In the genomic region with DNA sequence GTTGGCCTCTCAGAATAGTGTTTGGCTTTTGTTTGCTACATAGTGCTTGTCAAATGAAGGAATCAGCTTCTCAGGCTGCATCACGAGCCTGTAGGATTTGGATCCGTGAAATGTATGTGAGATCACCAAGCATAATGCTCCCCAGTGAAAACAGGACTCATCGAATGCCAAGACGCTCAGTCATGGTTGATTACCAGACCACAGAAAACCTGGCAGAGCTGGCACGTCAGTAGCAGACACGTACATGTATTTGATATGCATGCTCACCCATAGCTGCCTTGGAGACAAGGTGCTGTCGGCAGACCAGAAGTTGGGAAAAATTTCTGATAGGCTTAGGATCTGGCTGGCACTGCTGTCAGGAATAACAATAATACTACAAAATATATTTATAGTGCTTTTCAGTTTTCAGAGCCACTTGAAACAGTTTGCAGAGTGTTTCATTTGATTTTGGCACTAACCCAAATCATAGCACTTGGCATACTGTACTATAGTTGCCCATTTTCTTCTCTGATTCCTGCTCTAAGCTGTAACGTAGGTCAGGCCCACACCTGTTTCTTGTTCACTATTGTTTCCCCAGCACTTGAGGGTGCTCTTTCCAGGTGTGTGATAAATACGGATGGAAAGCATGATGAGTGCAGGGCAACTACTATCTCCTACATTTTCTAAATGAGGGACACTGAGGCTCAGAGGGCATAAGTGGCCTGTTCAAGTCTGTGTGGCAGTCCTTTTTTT, we compare ENCODE assay signal across 9 cellular contexts.
DNase-seq lines count a peak whose midpoint lies in the region; ATAC-seq and TF ChIP-seq lines count a peak whose summit lies in the region.
"Had no signal": no experiment of that assay in that cellular context is flagged by ENCODE, and none has a peak within 500 bp of the region (broad histone marks: within the 10 kb centered on the region; RNA-seq: fewer than 3 reads in every experiment).

No MANE protein-coding gene starts in this region.

- no peaks in the 10 kb centered on the region for H4K20me1 ChIP-seq in Karpas-422 (ENCODE audit: insufficient read depth, low read depth, low read length)

- no peak overlapping the region for H2AFZ ChIP-seq in Karpas-422 (ENCODE audit: low read length)

- BruUV-seq in A673 (replicated peaks; lab: Mats Ljungman, UMichigan), result no TSS peak

- H3K27ac ChIP-seq in A673 (ENCODE audit: low read depth, low read length, poor library complexity, severe bottlenecking) (no peak overlapping the region), Karpas-422 (ENCODE audit: low read length) (peak overlapping the region; percentile 100), SJSA1 (peak overlapping the region; percentile 68)
- no peak overlapping the region for H3K27ac ChIP-seq in CD8-positive, alpha-beta memory T cell (ENCODE audit: low read depth, low read length)

- H3K4me3 ChIP-seq in A673 (ENCODE audit: low read depth, low read length, poor library complexity, severe bottlenecking) (no peak overlapping the region), Karpas-422 (ENCODE audit: low read length) (no peak overlapping the region), SJSA1 (no peak overlapping the region)
- H3K4me3 ChIP-seq in CD8-positive, alpha-beta memory T cell (ENCODE audit: low read length), result no peak overlapping the region

- no peaks in the 10 kb centered on the region for H3K4me1 ChIP-seq in A673 (ENCODE audit: insufficient read depth, low read length, poor library complexity, severe bottlenecking)
- H3K4me1 ChIP-seq in Karpas-422 (ENCODE audit: low read length), result peaks cover 88% of the 10 kb centered on the region
- peaks cover 22% of the 10 kb centered on the region for H3K4me1 ChIP-seq in SJSA1 (replicated peaks)
- H3K4me1 ChIP-seq in CD8-positive, alpha-beta memory T cell (ENCODE audit: insufficient read depth, low read length), result peaks cover 5% of the 10 kb centered on the region

- peaks cover 20 to 48% (median 24%) of the 10 kb centered on the region in 3 donors for H3K36me3 Mint-ChIP-seq in CD8-positive, alpha-beta memory T cell

- POLR2A ChIA-PET in A673 (lab: Charles Lee; ENCODE audit: low non-redundant PET), result no interaction called here
- POLR2A ChIA-PET in CD8-positive, alpha-beta memory T cell (lab: Charles Lee), result no interaction called here

- no peaks in the 10 kb centered on the region for H3K9me3 Mint-ChIP-seq in CD8-positive, alpha-beta memory T cell

- ATAC-seq in left cardiac atrium, result peak; percentile 40 to 65
- no peak for ATAC-seq in GM18909 (IDR thresholded peaks at IDR 0.05; ENCODE audit: poor library complexity, unreplicated experiment)
- ATAC-seq: sciatic nerve had no signal

- no peaks in the 10 kb centered on the region for H3K27me3 Mint-ChIP-seq in CD8-positive, alpha-beta memory T cell

- no peak overlapping the region for H3K27ac Mint-ChIP-seq in CD8-positive, alpha-beta memory T cell

- H3K27me3 ChIP-seq in A673 (replicated peaks; ENCODE audit: insufficient read depth, low read depth, low read length, poor library complexity), result no peaks in the 10 kb centered on the region
- no peaks in the 10 kb centered on the region for H3K27me3 ChIP-seq in Karpas-422 (ENCODE audit: low read length)
- H3K27me3 ChIP-seq in SJSA1 (replicated peaks), result no peaks in the 10 kb centered on the region
- no peaks in the 10 kb centered on the region for H3K27me3 ChIP-seq in CD8-positive, alpha-beta memory T cell (ENCODE audit: insufficient read depth, low read length, poor library complexity, severe bottlenecking)

- no peak for TF ChIP-seq CTCF in A673 (conservative IDR thresholded peaks at IDR 0.05; ENCODE audit: low read depth, low read length)

- H3K9me2 ChIP-seq in Karpas-422 (replicated peaks; ENCODE audit: insufficient read depth, low read length), result no peaks in the 10 kb centered on the region

- CTCF ChIA-PET in A673 (lab: Charles Lee), result no interaction called here
- CTCF ChIA-PET in CD8-positive, alpha-beta memory T cell (lab: Charles Lee), result no interaction called here

- peaks cover 33% of the 10 kb centered on the region for H3K79me2 ChIP-seq in Karpas-422 (ENCODE audit: low read length)

- DNase-seq in A673 (ENCODE audit: low spot score), result peak; percentile 39
- DNase-seq in Karpas-422, result peak; percentile 61
- DNase-seq in SJSA1 (ENCODE audit: low read depth in 1 of 2, low spot score in 2 of 2), result peak; percentile 84 to 94
- DNase-seq in left cardiac atrium, result no peak
- no peak for DNase-seq in CD8-positive, alpha-beta memory T cell
- DNase-seq in iPS-NIHi7 (ENCODE audit: extremely low spot score), result no peak
- no peak for DNase-seq in midbrain (lab: John Stamatoyannopoulos, UW)

- H3K36me3 ChIP-seq in A673 (ENCODE audit: insufficient read depth, low read length, poor library complexity, severe bottlenecking), result no peaks in the 10 kb centered on the region
- H3K36me3 ChIP-seq in Karpas-422 (ENCODE audit: insufficient read depth, low read length), result peaks cover 18% of the 10 kb centered on the region; the same call in 1 of the 2 replicates
- 0 out of 2 replicates have a peak, but pooled peaks cover under 1% of the 10 kb centered on the region for H3K36me3 ChIP-seq in SJSA1
- H3K36me3 ChIP-seq in CD8-positive, alpha-beta memory T cell (ENCODE audit: insufficient read depth, low read length), result no peaks in the 10 kb centered on the region

- intact Hi-C loops in A673 (cut with micrococcal nuclease; ENCODE audit: unreplicated experiment), result no loop called here
- intact Hi-C loops in left cardiac atrium (cut with DNase I), result no loop called here

- peaks cover 21 to 33% (median 33%) of the 10 kb centered on the region in 3 donors for H3K4me1 Mint-ChIP-seq in CD8-positive, alpha-beta memory T cell

- H3K4me2 ChIP-seq in Karpas-422 (ENCODE audit: low read depth, low read length, poor library complexity, severe bottlenecking), result peak overlapping the region; percentile 58

- no peak overlapping the region for H3K4me3 Mint-ChIP-seq in CD8-positive, alpha-beta memory T cell

- H3K9me3 ChIP-seq in A673 (ENCODE audit: low read depth, low read length, poor library complexity, severe bottlenecking) (no peaks in the 10 kb centered on the region), Karpas-422 (ENCODE audit: low read length) (no peaks in the 10 kb centered on the region), SJSA1 (replicated peaks) (no peaks in the 10 kb centered on the region)
- H3K9me3 ChIP-seq in CD8-positive, alpha-beta memory T cell (ENCODE audit: low read length), result no peaks in the 10 kb centered on the region

- H3K9ac ChIP-seq in Karpas-422 (ENCODE audit: low read length), result peak overlapping the region; percentile 59

Comparison
In these comparisons a context has a peak if more than half of its experiments do, and no peak if none do; other contexts are left out.
1. DNase-seq: peak in A673 (single experiment), Karpas-422 (single experiment) and SJSA1 (2 of 2); none in left cardiac atrium (single experiment), CD8-positive, alpha-beta memory T cell (0 of 5), iPS-NIHi7 (single experiment) and midbrain (single experiment).
2. H3K27ac ChIP-seq: peak in Karpas-422 (single experiment) and SJSA1 (single experiment); none in A673 (single experiment) and CD8-positive, alpha-beta memory T cell (single experiment).